18 cellular contexts compared by ENCODE assay signal in the genomic region with DNA sequence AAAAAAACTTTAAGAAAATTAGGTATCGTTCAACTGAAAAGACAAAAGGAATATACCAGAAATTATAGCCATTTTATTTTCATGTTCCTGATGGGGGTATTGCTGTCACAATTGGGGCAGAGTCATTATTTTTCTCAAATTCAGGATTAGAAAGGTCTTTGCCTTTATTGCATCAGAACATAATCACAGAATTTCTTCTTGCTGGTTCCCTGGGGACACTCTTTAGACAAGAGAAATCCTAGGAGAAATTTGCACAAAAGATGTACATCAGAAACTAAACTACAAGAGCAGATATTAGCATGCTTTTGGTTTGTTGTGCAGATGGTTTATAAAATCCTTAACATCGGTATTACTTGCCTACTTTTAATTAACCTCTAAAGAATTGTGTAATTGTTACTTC.
"Had no signal": no experiment of that assay in that cellular context is flagged by ENCODE, and none has a peak within 500 bp of the region (broad histone marks: within the 10 kb centered on the region; RNA-seq: fewer than 3 reads in every experiment).

No MANE protein-coding gene starts in this region.

- H3K36me3 Mint-ChIP-seq: naive B cell had no signal

- H3K27ac Mint-ChIP-seq: nephron; stimulated activated effector memory CD8-positive, alpha-beta T cell treated with anti-CD3 and anti-CD28 coated beads, Interleukin-12 subunit alpha, Interleukin-12 subunit beta, amount 100 ng/mL, for 72 hours; type B pancreatic cell had no signal

- H3K4me3 ChIP-seq: hepatocyte, psoas muscle, right lobe of liver, suprapubic skin, thyroid gland had no signal

- H3K27me3 Mint-ChIP-seq: naive B cell, type B pancreatic cell had no signal

- H3K4me3 Mint-ChIP-seq: naive B cell; nephron; stimulated activated effector memory CD8-positive, alpha-beta T cell treated with anti-CD3 and anti-CD28 coated beads, Interleukin-12 subunit alpha, Interleukin-12 subunit beta, amount 100 ng/mL, for 72 hours; type B pancreatic cell had no signal

- H3K36me3 ChIP-seq: right lobe of liver, suprapubic skin, thyroid gland had no signal

- H3K9me3 ChIP-seq: psoas muscle, right lobe of liver, suprapubic skin, thyroid gland had no signal

- H3K27me3 ChIP-seq: foreskin keratinocyte, hepatocyte, right lobe of liver, suprapubic skin, thyroid gland had no signal

- H3K9me3 Mint-ChIP-seq: naive B cell; nephron; stimulated activated effector memory CD8-positive, alpha-beta T cell treated with anti-CD3 and anti-CD28 coated beads, Interleukin-12 subunit alpha, Interleukin-12 subunit beta, amount 100 ng/mL, for 72 hours; type B pancreatic cell had no signal

- H3K27ac ChIP-seq: foreskin keratinocyte, hepatocyte, psoas muscle, right lobe of liver, suprapubic skin, thyroid gland had no signal

- H3K4me2 ChIP-seq: hepatocyte had no signal

- H3K4me1 Mint-ChIP-seq: nephron had no signal

- DNase-seq: effector CD4-positive, alpha-beta T cell; foreskin keratinocyte; head of caudate nucleus; kidney glomerular epithelial cell; mesendoderm; naive B cell; psoas muscle; retina; right lobe of liver; stimulated activated CD4-positive, alpha-beta T cell treated with anti-CD3 and anti-CD28 coated beads, Interleukin-4, amount 100 ng/mL, for 1 hour; stimulated activated CD8-positive, alpha-beta memory T cell treated with anti-CD3 and anti-CD28 coated beads, Interleukin-4, amount 100 ng/mL, for 48 hours; stimulated activated naive CD8-positive, alpha-beta T cell treated with anti-CD3 and anti-CD28 coated beads, Interleukin-15, Interleukin-2, amounts not matched to agents 100 U/mL and 50 U/mL, for 24 hours; thyroid gland had no signal

- H3K4me1 ChIP-seq: foreskin keratinocyte, right lobe of liver, suprapubic skin, thyroid gland had no signal

- H2AFZ ChIP-seq: hepatocyte had no signal
